Comparison of ENCODE assay signal across 9 cellular contexts in the genomic region with DNA sequence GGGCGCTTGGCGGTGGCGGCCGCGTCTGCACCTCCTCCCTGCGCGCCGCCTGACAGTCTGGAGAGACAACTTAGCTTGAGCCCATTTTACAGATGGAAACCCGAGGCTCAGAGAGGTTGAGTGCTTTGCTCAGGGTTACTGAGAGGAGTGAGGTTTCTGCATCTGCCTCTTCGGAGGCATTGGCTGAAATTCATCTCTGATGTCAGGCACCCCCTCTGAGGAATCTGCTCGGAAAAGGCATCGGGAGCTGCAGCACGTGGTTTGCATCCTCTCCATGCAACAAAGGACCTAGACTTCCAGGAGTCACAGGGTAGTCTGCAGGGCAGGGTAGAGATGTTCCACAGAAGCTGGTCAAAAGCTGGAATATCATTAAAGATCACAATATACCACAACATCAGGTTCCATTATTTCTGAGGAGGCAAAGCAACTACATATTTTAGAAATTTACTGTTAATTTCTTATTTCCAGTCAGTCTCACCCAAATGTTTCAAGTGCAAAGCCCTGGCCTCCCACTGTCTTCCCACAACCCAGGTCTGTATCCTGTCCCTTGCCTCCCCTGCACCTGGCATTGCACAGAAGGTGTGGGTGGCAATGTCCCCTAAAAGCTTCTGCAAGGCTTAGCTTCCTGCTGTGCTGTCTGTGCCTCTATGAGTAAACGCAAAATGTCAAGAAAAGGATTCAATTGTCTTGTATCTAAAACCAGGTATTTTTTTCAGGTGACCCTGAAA. TPM values are rescaled to one million over a fixed set of nuclear protein-coding genes. Genes with fewer than 3 reads are reported as not detected.
A peak's percentile ranks its signal among the peaks of the same experiment; 100 is the strongest.
DNase-seq lines count a peak whose midpoint lies in the region; ATAC-seq and TF ChIP-seq lines count a peak whose summit lies in the region.
"Had no signal": no experiment of that assay in that cellular context is flagged by ENCODE, and none has a peak within 500 bp of the region (broad histone marks: within the 10 kb centered on the region; RNA-seq: fewer than 3 reads in every experiment).

No MANE protein-coding gene starts in this region.

- H3K36me3 ChIP-seq in iPS DF 6.9 (ENCODE audit: control insufficient read depth, insufficient read depth, low read length), result no peaks in the 10 kb centered on the region

- TF ChIP-seq CTCF in foreskin fibroblast (IDR thresholded peaks at IDR 0.05; ENCODE audit: low read depth, low read length), result no peak

- CTCF ChIA-PET in activated CD8-positive, alpha-beta memory T cell treated with anti-CD3 and anti-CD28 coated beads, Interleukin-2, amount 10 ng/mL, durations not matched to agents 7 days and 5 days (lab: Charles Lee), result interaction anchor here (0.6 to 2.1 kb wide), 4 partner anchors 14 to 1459 kb away, joined by 3 to 10 read pairs (median 4); no protein-coding TSS in a partner anchor

- H3K4me3 ChIP-seq in iPS DF 6.9 (ENCODE audit: low read length) (peak overlapping the region; percentile 58; the same call in 1 of the 2 replicates), foreskin fibroblast (ENCODE audit: low read depth in 1 of 2, low read length in 2 of 2) (peak overlapping the region in 1 of 2 donors; percentile 56)

- DNase-seq in NCI-H1417 (lab: John Stamatoyannopoulos, UW), result peak in 2 of 3 experiments; percentile 8 to 27
- no peak for DNase-seq in NCI-H1417 treated with DMSO at 0.1 percent for 48 hours (lab: John Stamatoyannopoulos, UW)
- DNase-seq in activated CD8-positive, alpha-beta memory T cell treated with anti-CD3 and anti-CD28 coated beads, Interleukin-2, amount 10 ng/mL, durations not matched to agents 7 days and 5 days, result peak; percentile 39
- DNase-seq in iPS DF 6.9 (ENCODE audit: low read depth, low spot score), result no peak
- no peak for DNase-seq in stimulated activated naive B cell treated with anti-CD40 and anti-IgM and Interleukin-4, amounts not matched to agents 10 μg/mL and 1 μg/mL and 100 μg/mL, for 72 hours
- DNase-seq in HuH-7 (ENCODE audit: low spot score), result no peak
- no peak for DNase-seq in foreskin fibroblast
- DNase-seq in midbrain (lab: John Stamatoyannopoulos, UW), result no peak

- H3K4me3 Mint-ChIP-seq in activated CD8-positive, alpha-beta memory T cell treated with anti-CD3 and anti-CD28 coated beads, Interleukin-2, amount 10 ng/mL, durations not matched to agents 7 days and 5 days, result peak overlapping the region; percentile 89
- peak overlapping the region; percentile 77 to 85 for H3K4me3 Mint-ChIP-seq in stimulated activated naive B cell treated with anti-CD40 and anti-IgM and Interleukin-4, amounts not matched to agents 10 μg/mL and 1 μg/mL and 100 μg/mL, for 72 hours

- WGBS in iPS DF 6.9 (ENCODE audit: insufficient coverage, insufficient read length), result no CpG with 5 or more reads among the region's 14 CpGs

- H3K27me3 Mint-ChIP-seq in activated CD8-positive, alpha-beta memory T cell treated with anti-CD3 and anti-CD28 coated beads, Interleukin-2, amount 10 ng/mL, durations not matched to agents 7 days and 5 days, result peaks cover 19% of the 10 kb centered on the region
- H3K27me3 Mint-ChIP-seq in stimulated activated naive B cell treated with anti-CD40 and anti-IgM and Interleukin-4, amounts not matched to agents 10 μg/mL and 1 μg/mL and 100 μg/mL, for 72 hours, result peaks cover 28 to 32% of the 10 kb centered on the region in 2 donors

- H3K9me3 ChIP-seq in iPS DF 6.9 (ENCODE audit: control insufficient read depth, insufficient read depth, low read length), result no peaks in the 10 kb centered on the region

- H3K9me3 Mint-ChIP-seq in activated CD8-positive, alpha-beta memory T cell treated with anti-CD3 and anti-CD28 coated beads, Interleukin-2, amount 10 ng/mL, durations not matched to agents 7 days and 5 days (ENCODE audit: low read depth), result no peaks in the 10 kb centered on the region
- no peaks in the 10 kb centered on the region for H3K9me3 Mint-ChIP-seq in stimulated activated naive B cell treated with anti-CD40 and anti-IgM and Interleukin-4, amounts not matched to agents 10 μg/mL and 1 μg/mL and 100 μg/mL, for 72 hours

- H3K36me3 Mint-ChIP-seq in activated CD8-positive, alpha-beta memory T cell treated with anti-CD3 and anti-CD28 coated beads, Interleukin-2, amount 10 ng/mL, durations not matched to agents 7 days and 5 days, result peaks cover 2% of the 10 kb centered on the region
- H3K36me3 Mint-ChIP-seq in stimulated activated naive B cell treated with anti-CD40 and anti-IgM and Interleukin-4, amounts not matched to agents 10 μg/mL and 1 μg/mL and 100 μg/mL, for 72 hours, result no peaks in the 10 kb centered on the region

- no peak for ATAC-seq in activated CD8-positive, alpha-beta memory T cell treated with anti-CD3 and anti-CD28 coated beads, Interleukin-2, amount 10 ng/mL, durations not matched to agents 7 days and 5 days
- no peak for ATAC-seq in stimulated activated naive B cell treated with anti-CD40 and anti-IgM and Interleukin-4, amounts not matched to agents 10 μg/mL and 1 μg/mL and 100 μg/mL, for 72 hours (replicated peaks)

- peaks cover 35% of the 10 kb centered on the region for H3K4me1 Mint-ChIP-seq in activated CD8-positive, alpha-beta memory T cell treated with anti-CD3 and anti-CD28 coated beads, Interleukin-2, amount 10 ng/mL, durations not matched to agents 7 days and 5 days
- peaks cover 9 to 26% of the 10 kb centered on the region in 2 donors for H3K4me1 Mint-ChIP-seq in stimulated activated naive B cell treated with anti-CD40 and anti-IgM and Interleukin-4, amounts not matched to agents 10 μg/mL and 1 μg/mL and 100 μg/mL, for 72 hours

- no peak overlapping the region for H3K27ac ChIP-seq in iPS DF 6.9 (ENCODE audit: low read length)

- H3K27ac Mint-ChIP-seq in activated CD8-positive, alpha-beta memory T cell treated with anti-CD3 and anti-CD28 coated beads, Interleukin-2, amount 10 ng/mL, durations not matched to agents 7 days and 5 days, result peak overlapping the region; percentile 89
- H3K27ac Mint-ChIP-seq in stimulated activated naive B cell treated with anti-CD40 and anti-IgM and Interleukin-4, amounts not matched to agents 10 μg/mL and 1 μg/mL and 100 μg/mL, for 72 hours, result no peak overlapping the region

- peaks cover 5% of the 10 kb centered on the region; the same call in 1 of the 2 replicates for H3K27me3 ChIP-seq in iPS DF 6.9 (ENCODE audit: control insufficient read depth, insufficient read depth, low read length)

- H3K4me1 ChIP-seq in iPS DF 6.9 (ENCODE audit: control insufficient read depth, insufficient read depth, low read length), result no peaks in the 10 kb centered on the region

RNA-seq across cellular contexts. Expression of a gene that starts 3.4 kb away (rescaled TPM):
- total RNA-seq in activated CD8-positive, alpha-beta memory T cell treated with anti-CD3 and anti-CD28 coated beads, Interleukin-2, amount 10 ng/mL, durations not matched to agents 7 days and 5 days, result not detected
- total RNA-seq: pulmonary artery endothelial cell had no signal

Comparison
In these comparisons a context has a peak if more than half of its experiments do, and no peak if none do; other contexts are left out.
1. DNase-seq: peak in NCI-H1417 (2 of 3) and activated CD8-positive, alpha-beta memory T cell treated with anti-CD3 and anti-CD28 coated beads, Interleukin-2, amount 10 ng/mL, durations not matched to agents 7 days and 5 days (single experiment); none in NCI-H1417 treated with DMSO at 0.1 percent for 48 hours (single experiment), iPS DF 6.9 (single experiment), stimulated activated naive B cell treated with anti-CD40 and anti-IgM and Interleukin-4, amounts not matched to agents 10 μg/mL and 1 μg/mL and 100 μg/mL, for 72 hours (single experiment), HuH-7 (single experiment), foreskin fibroblast (0 of 2) and midbrain (single experiment).